Comparison of ENCODE assay signal across 26 cellular contexts in genomic region chr20:9331707-9332435, GRCh38.
DNase-seq lines count a peak whose midpoint lies in the region; ATAC-seq, FAIRE-seq and TF ChIP-seq lines count a peak whose summit lies in the region.
"Had no signal": no experiment of that assay in that cellular context is flagged by ENCODE, and none has a peak within 500 bp of the region (broad histone marks: within the 10 kb centered on the region; RNA-seq: fewer than 3 reads in every experiment).

No MANE protein-coding gene starts in this region.

- H3K9ac ChIP-seq in BLaER1, result 0 out of 2 replicates have a peak overlapping the region, but pooled peaks have one; percentile 18
- peak overlapping the region in 1 of 2 donors; percentile 61 for H3K9ac ChIP-seq in colonic mucosa (ENCODE audit: low read depth in 2 of 2, low read length in 2 of 2)

- ATAC-seq in HG02759 (IDR thresholded peaks at IDR 0.05; ENCODE audit: unreplicated experiment) (no peak), GM21526 (IDR thresholded peaks at IDR 0.05; ENCODE audit: low FRiP score, unreplicated experiment) (no peak), GM21390 (IDR thresholded peaks at IDR 0.05; ENCODE audit: unreplicated experiment) (no peak)
- ATAC-seq: activated CD8-positive, alpha-beta memory T cell treated with anti-CD3 and anti-CD28 coated beads, Interleukin-2, amount 10 ng/mL, durations not matched to agents 7 days and 5 days; K562; left lobe of liver; natural killer cell treated with Interleukin-12 subunit alpha and Interleukin-12 subunit beta and Interleukin-15 and Interleukin-18, amount 100 ng/mL, for 72 hours; stimulated activated naive CD8-positive, alpha-beta T cell treated with anti-CD3 and anti-CD28 coated beads, Interleukin-15, amount 100 ng/mL, for 72 hours had no signal

- H3K4me1 ChIP-seq in BLaER1, result peaks cover 44% of the 10 kb centered on the region
- peaks cover 47% of the 10 kb centered on the region for H3K4me1 ChIP-seq in HAP-1
- peaks cover 3% of the 10 kb centered on the region for H3K4me1 ChIP-seq in colonic mucosa
- H3K4me1 ChIP-seq: breast epithelium, tibial artery had no signal

- no peak overlapping the region for H3K4me3 ChIP-seq in BLaER1
- no peak overlapping the region for H3K4me3 ChIP-seq in HAP-1
- no peak overlapping the region for H3K4me3 ChIP-seq in colonic mucosa
- H3K4me3 ChIP-seq: breast epithelium, K562, tibial artery had no signal

- peak overlapping the region; percentile 68 for H3K4me2 ChIP-seq in BLaER1

- TF ChIP-seq CTCF in colonic mucosa (IDR thresholded peaks at IDR 0.05), result no peak

- peak; percentile 85 for FAIRE-seq in islet of Langerhans (lab: Jason Lieb, UNC)
- FAIRE-seq: D721Med, endometrium, GM19239, K562 had no signal

- no peaks in the 10 kb centered on the region for H4K20me1 ChIP-seq in BLaER1

- H3K27ac ChIP-seq in BLaER1 (peak overlapping the region; percentile 20; the same call in 1 of the 2 replicates), colonic mucosa (peak overlapping the region; percentile 70)
- H3K27ac ChIP-seq: breast epithelium, tibial artery had no signal

- H3K9me3 ChIP-seq in BLaER1, result no peaks in the 10 kb centered on the region
- H3K9me3 ChIP-seq in HAP-1, result no peaks in the 10 kb centered on the region
- H3K9me3 ChIP-seq in colonic mucosa, result no peaks in the 10 kb centered on the region
- H3K9me3 ChIP-seq: breast epithelium, tibial artery had no signal

- in situ Hi-C loops in HAP-1 (cut with MboI; ENCODE audit: low sequenced_read_pairs), result no loop called here

- intact Hi-C loops in colonic mucosa (cut with DNase I), result no loop called here

- H3K27me3 ChIP-seq in BLaER1, result no peaks in the 10 kb centered on the region
- H3K27me3 ChIP-seq in HAP-1 (ENCODE audit: low read depth), result no peaks in the 10 kb centered on the region
- no peaks in the 10 kb centered on the region for H3K27me3 ChIP-seq in colonic mucosa
- H3K27me3 ChIP-seq: breast epithelium, tibial artery had no signal

- H3K36me3 ChIP-seq in BLaER1, result no peaks in the 10 kb centered on the region
- no peaks in the 10 kb centered on the region for H3K36me3 ChIP-seq in HAP-1 (replicated peaks)
- H3K36me3 ChIP-seq in colonic mucosa, result no peaks in the 10 kb centered on the region
- H3K36me3 ChIP-seq: breast epithelium, tibial artery had no signal

- DNase-seq in HAP-1 (ENCODE audit: low spot score in 2 of 2), result peak; percentile 69 to 80
- DNase-seq in colonic mucosa, result no peak
- DNase-seq in inferior parietal cortex (ENCODE audit: extremely low spot score), result no peak
- DNase-seq: activated CD4-positive, alpha-beta T cell treated with anti-CD3 and anti-CD28 coated beads, Interleukin-2, amount 50 U/mL, for 1 hour; activated CD8-positive, alpha-beta memory T cell treated with anti-CD3 and anti-CD28 coated beads, Interleukin-2, amount 10 ng/mL, durations not matched to agents 7 days and 5 days; activated naive CD4-positive, alpha-beta T cell treated with anti-CD3 and anti-CD28 coated beads, Interleukin-2, amount 10 ng/mL, durations not matched to agents 7 days and 5 days; amygdala; CD4-positive, CD25-positive, alpha-beta regulatory T cell; EL; NCI-H82; OCI-M1; stimulated activated naive CD8-positive, alpha-beta T cell treated with anti-CD3 and anti-CD28 coated beads, Interleukin-15, amount 100 ng/mL, for 72 hours; T-helper 9 cell; tibial artery had no signal

Comparison
In these comparisons a context has a peak if more than half of its experiments do, and no peak if none do; other contexts are left out.
1. DNase-seq: peak in HAP-1 (2 of 2); none in colonic mucosa (single experiment) and inferior parietal cortex (single experiment).